8 cellular contexts compared by ENCODE assay signal in genomic region chr13:72726721-72727416, GRCh38. TPM values are rescaled to one million over a fixed set of nuclear protein-coding genes. Genes with fewer than 3 reads are reported as not detected.
DNase-seq lines count a peak whose midpoint lies in the region; ATAC-seq and TF ChIP-seq lines count a peak whose summit lies in the region.

No MANE protein-coding gene starts in this region.

- 1 to 2% methylated on average over 41 to 49 of the region's 49 CpGs for WGBS in aorta, 2 donors

- peak overlapping the region; percentile 99 for H3K4me3 ChIP-seq in AG09309 (ENCODE audit: control insufficient read depth, low read depth, low read length)
- H3K4me3 ChIP-seq in fibroblast of the aortic adventitia (ENCODE audit: low read depth, low read length) = peak overlapping the region; percentile 98
- H3K4me3 ChIP-seq in aorta (ENCODE audit: low read length in 2 of 2) = peak overlapping the region; percentile 65 to 98

- peak; percentile 24 for ATAC-seq in GM18517 (IDR thresholded peaks at IDR 0.05; ENCODE audit: unreplicated experiment)
- ATAC-seq in HG02981 (IDR thresholded peaks at IDR 0.05; ENCODE audit: unreplicated experiment) = peak; percentile 17
- ATAC-seq in aorta (ENCODE audit: low FRiP score) = peak; percentile 66

- no peaks in the 10 kb centered on the region for H3K27me3 ChIP-seq in aorta (ENCODE audit: control insufficient read depth in 1 of 2, insufficient read depth in 2 of 2, low read length in 1 of 2)

- H3K4me1 ChIP-seq in aorta (ENCODE audit: control insufficient read depth in 1 of 2, insufficient read depth in 2 of 2, low read length in 2 of 2) = no peaks in the 10 kb centered on the region

- peak overlapping the region; percentile 82 for H3K27ac Mint-ChIP-seq in osteocyte (ENCODE audit: unreplicated experiment)

- intact Hi-C loops in aorta (cut with DNase I) = loop anchor here in 1 of 2 donors (5.0 kb wide), 1 partner anchor 55 kb away; the partner anchor contains the start of genes DIS3 and PIBF1

- H3K36me3 Mint-ChIP-seq in osteocyte (ENCODE audit: unreplicated experiment) = peaks cover 2% of the 10 kb centered on the region

- H3K9me3 Mint-ChIP-seq in osteocyte (ENCODE audit: unreplicated experiment) = no peaks in the 10 kb centered on the region

- peak overlapping the region in 1 of 2 donors; percentile 39 for H3K27ac ChIP-seq in aorta (ENCODE audit: low read depth in 1 of 2, low read length in 2 of 2)

- H3K9me3 ChIP-seq in aorta (ENCODE audit: control insufficient read depth, low read length) = no peaks in the 10 kb centered on the region

- no peaks in the 10 kb centered on the region for H3K27me3 Mint-ChIP-seq in osteocyte (ENCODE audit: unreplicated experiment)

- TF ChIP-seq CTCF in AG09309 (IDR thresholded peaks at IDR 0.05; ENCODE audit: control insufficient read depth, insufficient read depth, low read depth, low read length, missing control alignments) (no peak), fibroblast of the aortic adventitia (IDR thresholded peaks at IDR 0.05; ENCODE audit: insufficient read depth, low read length) (no peak), osteocyte (IDR thresholded peaks at IDR 0.05) (no peak)

- H3K36me3 ChIP-seq in aorta (ENCODE audit: control insufficient read depth in 1 of 2, insufficient read depth in 2 of 2, low read length in 1 of 2) = no peaks in the 10 kb centered on the region

- no peak for DNase-seq in AG09309 (ENCODE audit: low read depth)
- peak; percentile 56 for DNase-seq in NCI-H526 treated with DMSO at 0.1 percent for 48 hours (lab: John Stamatoyannopoulos, UW)
- DNase-seq in activated CD8-positive, alpha-beta memory T cell treated with anti-CD3 and anti-CD28 coated beads, Interleukin-2, amount 50 U/mL, for 48 hours = peak; percentile 75
- peak; percentile 10 for DNase-seq in fibroblast of the aortic adventitia (ENCODE audit: low read depth)
- DNase-seq in osteocyte (ENCODE audit: extremely low spot score, unreplicated experiment) = peak; percentile 85
- peak; percentile 64 to 80 for DNase-seq in aorta

- peaks cover 28% of the 10 kb centered on the region for H3K4me1 Mint-ChIP-seq in osteocyte (ENCODE audit: unreplicated experiment)

- peak overlapping the region; percentile 92 for H3K4me3 Mint-ChIP-seq in osteocyte (ENCODE audit: unreplicated experiment)

RNA-seq across cellular contexts. Expression of gene MZT1, which starts 0.6 kb away (rescaled TPM):
- total RNA-seq in fibroblast of the aortic adventitia (ENCODE audit: low replicate concordance) (6.0 and 23.4 TPM in 2 replicates), osteocyte (8.5 and 8.7 TPM in 2 replicates), aorta (1 to 10 TPM; 7.4 to 9.4 TPM)
- 10 to 100 TPM; 10.3 to 15.5 TPM for polyA plus RNA-seq in aorta

RNA-seq across cellular contexts. Expression of gene BORA, which starts 0.9 kb away (rescaled TPM):
- 4.3 and 7.0 TPM in 2 replicates for total RNA-seq in fibroblast of the aortic adventitia (ENCODE audit: low replicate concordance)
- 2.0 and 3.3 TPM in 2 replicates for total RNA-seq in osteocyte
- 1 to 10 TPM; 1.5 to 2.6 TPM for total RNA-seq in aorta
- 1 to 10 TPM; 1.5 to 6.9 TPM for polyA plus RNA-seq in aorta

RNA-seq across cellular contexts. Expression of gene DIS3, which starts 54.8 kb away (rescaled TPM):
- total RNA-seq in fibroblast of the aortic adventitia (ENCODE audit: low replicate concordance) = 39.0 and 75.0 TPM in 2 replicates
- total RNA-seq in osteocyte = 30.8 and 31.6 TPM in 2 replicates
- 10 to 100 TPM; 26.0 to 27.8 TPM for total RNA-seq in aorta
- polyA plus RNA-seq in aorta = 10 to 100 TPM in 1 of 2 donors, 1 to 10 TPM in 1; 6.5 to 13.6 TPM

RNA-seq across cellular contexts. Expression of gene PIBF1, which starts 55.1 kb away (rescaled TPM):
- 22.1 and 31.6 TPM in 2 replicates for total RNA-seq in fibroblast of the aortic adventitia (ENCODE audit: low replicate concordance)
- total RNA-seq in osteocyte = 22.6 and 28.7 TPM in 2 replicates
- 10 to 100 TPM; 25.1 to 29.4 TPM for total RNA-seq in aorta
- 10 to 100 TPM in 1 of 2 donors, 1 to 10 TPM in 1; 1.5 to 10.9 TPM for polyA plus RNA-seq in aorta
